ENCODE assay signal across 15 cellular contexts in the genomic region with DNA sequence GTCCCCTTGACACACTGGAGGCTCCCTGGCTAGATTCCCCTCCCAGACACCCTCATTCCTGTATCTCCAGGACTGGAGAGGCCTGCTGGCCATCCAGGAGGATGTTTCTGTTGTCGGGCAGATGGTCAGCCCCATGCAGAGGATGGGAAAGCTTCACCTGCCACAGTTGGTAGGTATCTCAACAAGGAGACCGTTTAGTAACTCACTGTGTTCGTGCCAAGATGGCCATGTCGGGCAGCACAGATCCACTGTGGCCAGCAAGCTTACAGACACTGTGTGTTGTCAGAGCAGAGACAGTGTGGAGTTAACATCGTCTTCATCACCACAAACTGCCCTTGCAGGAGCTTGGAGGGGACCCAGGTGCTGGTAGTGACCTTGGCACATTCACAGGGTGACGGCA.
"Had no signal": no experiment of that assay in that cellular context is flagged by ENCODE, and none has a peak within 500 bp of the region (broad histone marks: within the 10 kb centered on the region; RNA-seq: fewer than 3 reads in every experiment).

No MANE protein-coding gene starts in this region.

- H3K36me3 Mint-ChIP-seq: type B pancreatic cell had no signal

- H3K27ac ChIP-seq: colonic mucosa, hepatocyte, suprapubic skin, thyroid gland, uterus had no signal

- H3K27me3 ChIP-seq: thyroid gland, uterus had no signal

- H3K9me3 ChIP-seq: colonic mucosa, mucosa of descending colon, suprapubic skin, thyroid gland, uterus had no signal

- H3K4me3 ChIP-seq: colonic mucosa, hepatocyte, mucosa of descending colon, suprapubic skin, thyroid gland, uterus had no signal

- H3K27ac Mint-ChIP-seq: type B pancreatic cell had no signal

- H3K4me1 ChIP-seq: colonic mucosa had no signal

- H3K36me3 ChIP-seq: colonic mucosa, suprapubic skin, thyroid gland, uterus had no signal

- H3K4me3 Mint-ChIP-seq: naive thymus-derived CD8-positive, alpha-beta T cell; type B pancreatic cell had no signal

- FAIRE-seq: small intestine had no signal

- ATAC-seq: left colon; mucosa of descending colon; naive thymus-derived CD8-positive, alpha-beta T cell; stimulated activated naive CD8-positive, alpha-beta T cell treated with anti-CD3 and anti-CD28 coated beads, Interleukin-15, Interleukin-2, amounts not matched to agents 100 U/mL and 50 U/mL, for 24 hours had no signal

- DNase-seq: colonic mucosa; effector CD4-positive, alpha-beta T cell; foreskin melanocyte; left colon; mesendoderm; mucosa of descending colon; naive thymus-derived CD8-positive, alpha-beta T cell; small intestine; stimulated activated CD4-positive, alpha-beta T cell treated with anti-CD3 and anti-CD28 coated beads, Interleukin-12 subunit alpha, Interleukin-12 subunit beta, amount 100 ng/mL, for 4 hours; stimulated activated naive CD8-positive, alpha-beta T cell treated with anti-CD3 and anti-CD28 coated beads, Interleukin-15, Interleukin-2, amounts not matched to agents 100 U/mL and 50 U/mL, for 24 hours; thyroid gland; uterus had no signal
